ENCODE assay signal across 10 cellular contexts in genomic region chr9:706073-706472, GRCh38.
A peak's percentile ranks its signal among the peaks of the same experiment; 100 is the strongest.
DNase-seq lines count a peak whose midpoint lies in the region; ATAC-seq, FAIRE-seq and TF ChIP-seq lines count a peak whose summit lies in the region.
"Had no signal": no experiment of that assay in that cellular context is flagged by ENCODE, and none has a peak within 500 bp of the region (broad histone marks: within the 10 kb centered on the region; RNA-seq: fewer than 3 reads in every experiment).

No MANE protein-coding gene starts in this region.

- H3K9me3 ChIP-seq in HUES64 (ENCODE audit: insufficient read depth, low read depth, low read length) (no peaks in the 10 kb centered on the region), hepatocyte (ENCODE audit: low read depth) (no peaks in the 10 kb centered on the region), skeletal muscle satellite cell (replicated peaks; ENCODE audit: low read length) (no peaks in the 10 kb centered on the region)

- H3K36me3 ChIP-seq in HUES64 (ENCODE audit: insufficient read depth, low read length) (peaks cover 6% of the 10 kb centered on the region), hepatocyte (replicated peaks; ENCODE audit: insufficient read depth, low read depth) (no peaks in the 10 kb centered on the region), skeletal muscle satellite cell (ENCODE audit: insufficient read depth, low read length) (peaks cover 6% of the 10 kb centered on the region)

- H2AFZ ChIP-seq in hepatocyte: peak overlapping the region; percentile 16

- peaks cover 14% of the 10 kb centered on the region for H3K27me3 ChIP-seq in HUES64 (ENCODE audit: insufficient read depth, low read length)
- no peaks in the 10 kb centered on the region for H3K27me3 ChIP-seq in hepatocyte
- H3K27me3 ChIP-seq in skeletal muscle satellite cell (ENCODE audit: control insufficient read depth, insufficient read depth, low read length): no peaks in the 10 kb centered on the region

- FAIRE-seq in HTR-8/SVneo (lab: Jason Lieb, UNC): no peak
- FAIRE-seq: H1 had no signal

- H3K27ac ChIP-seq in HUES64 (ENCODE audit: low read depth, low read length) (no peak overlapping the region), hepatocyte (peak overlapping the region; percentile 92)

- WGBS in HUES64: 91% methylated on average over 1 of the region's 2 CpGs
- 49% methylated on average over 2 of the region's 2 CpGs for WGBS in hepatocyte (ENCODE audit: low lambda C conversion rate, missing lambda C conversion rate)

- no peak overlapping the region for H3K27ac Mint-ChIP-seq in activated CD4-positive, alpha-beta memory T cell treated with anti-CD3 and anti-CD28 coated beads, Interleukin-2, amount 10 ng/mL, durations not matched to agents 7 days and 5 days

- H3K9me2 ChIP-seq in hepatocyte (replicated peaks; ENCODE audit: insufficient read depth): no peaks in the 10 kb centered on the region

- H3K4me1 ChIP-seq in HUES64 (ENCODE audit: insufficient read depth, low read length) (peaks cover 23% of the 10 kb centered on the region), hepatocyte (ENCODE audit: insufficient read depth) (peaks cover 21% of the 10 kb centered on the region), skeletal muscle satellite cell (ENCODE audit: control insufficient read depth, insufficient read depth, low read length) (peaks cover 34% of the 10 kb centered on the region)

- no peak for DNase-seq in activated CD4-positive, alpha-beta memory T cell treated with anti-CD3 and anti-CD28 coated beads, Interleukin-2, amount 10 ng/mL, durations not matched to agents 7 days and 5 days
- DNase-seq in hepatocyte (ENCODE audit: low spot score): no peak
- no peak for DNase-seq in omental fat pad (ENCODE audit: low spot score)
- DNase-seq in HTR-8/SVneo (ENCODE audit: insufficient read length, low spot score): no peak
- no peak for DNase-seq in NCI-H128 (lab: John Stamatoyannopoulos, UW; ENCODE audit: unreplicated experiment)
- DNase-seq in pons (ENCODE audit: low spot score): no peak
- DNase-seq: SIG-M5 had no signal

- CTCF ChIA-PET in activated CD4-positive, alpha-beta memory T cell treated with anti-CD3 and anti-CD28 coated beads, Interleukin-2, amount 10 ng/mL, durations not matched to agents 7 days and 5 days (lab: Charles Lee): no interaction called here

- POLR2A ChIA-PET in activated CD4-positive, alpha-beta memory T cell treated with anti-CD3 and anti-CD28 coated beads, Interleukin-2, amount 10 ng/mL, durations not matched to agents 7 days and 5 days (lab: Charles Lee): no interaction called here

- H3K36me3 Mint-ChIP-seq in activated CD4-positive, alpha-beta memory T cell treated with anti-CD3 and anti-CD28 coated beads, Interleukin-2, amount 10 ng/mL, durations not matched to agents 7 days and 5 days (ENCODE audit: low read depth): peaks cover 10% of the 10 kb centered on the region

- peaks cover 5% of the 10 kb centered on the region for H3K27me3 Mint-ChIP-seq in activated CD4-positive, alpha-beta memory T cell treated with anti-CD3 and anti-CD28 coated beads, Interleukin-2, amount 10 ng/mL, durations not matched to agents 7 days and 5 days

- peak overlapping the region; percentile 76 for H3K4me2 ChIP-seq in hepatocyte
- H3K4me2 ChIP-seq in skeletal muscle satellite cell (ENCODE audit: low read length): peak overlapping the region; percentile 92

- no peak for ATAC-seq in omental fat pad (ENCODE audit: low FRiP score)

- H3K9ac ChIP-seq in HUES64 (ENCODE audit: low read depth, low read length) (peak overlapping the region; percentile 70; the same call in 1 of the 2 replicates), skeletal muscle satellite cell (ENCODE audit: low read depth, low read length) (peak overlapping the region; percentile 86)

- H3K9me3 Mint-ChIP-seq in activated CD4-positive, alpha-beta memory T cell treated with anti-CD3 and anti-CD28 coated beads, Interleukin-2, amount 10 ng/mL, durations not matched to agents 7 days and 5 days: no peaks in the 10 kb centered on the region

- H3K79me2 ChIP-seq in hepatocyte: peaks cover 25% of the 10 kb centered on the region

- H3K4me3 Mint-ChIP-seq in activated CD4-positive, alpha-beta memory T cell treated with anti-CD3 and anti-CD28 coated beads, Interleukin-2, amount 10 ng/mL, durations not matched to agents 7 days and 5 days: peak overlapping the region; percentile 82

- TF ChIP-seq CTCF in hepatocyte (IDR thresholded peaks at IDR 0.05; ENCODE audit: poor library complexity) (no peak), omental fat pad (IDR thresholded peaks at IDR 0.05) (no peak)

- no peak overlapping the region for H3K4me3 ChIP-seq in HUES64 (ENCODE audit: low read length)
- H3K4me3 ChIP-seq in hepatocyte: peak overlapping the region; percentile 1
- peak overlapping the region; percentile 70 for H3K4me3 ChIP-seq in skeletal muscle satellite cell (ENCODE audit: low read length)

- peaks cover 17% of the 10 kb centered on the region for H3K4me1 Mint-ChIP-seq in activated CD4-positive, alpha-beta memory T cell treated with anti-CD3 and anti-CD28 coated beads, Interleukin-2, amount 10 ng/mL, durations not matched to agents 7 days and 5 days

- no peaks in the 10 kb centered on the region for H4K20me1 ChIP-seq in hepatocyte (ENCODE audit: insufficient read depth, poor library complexity, severe bottlenecking)
